ENCODE assay signal across 8 cellular contexts in the genomic region with DNA sequence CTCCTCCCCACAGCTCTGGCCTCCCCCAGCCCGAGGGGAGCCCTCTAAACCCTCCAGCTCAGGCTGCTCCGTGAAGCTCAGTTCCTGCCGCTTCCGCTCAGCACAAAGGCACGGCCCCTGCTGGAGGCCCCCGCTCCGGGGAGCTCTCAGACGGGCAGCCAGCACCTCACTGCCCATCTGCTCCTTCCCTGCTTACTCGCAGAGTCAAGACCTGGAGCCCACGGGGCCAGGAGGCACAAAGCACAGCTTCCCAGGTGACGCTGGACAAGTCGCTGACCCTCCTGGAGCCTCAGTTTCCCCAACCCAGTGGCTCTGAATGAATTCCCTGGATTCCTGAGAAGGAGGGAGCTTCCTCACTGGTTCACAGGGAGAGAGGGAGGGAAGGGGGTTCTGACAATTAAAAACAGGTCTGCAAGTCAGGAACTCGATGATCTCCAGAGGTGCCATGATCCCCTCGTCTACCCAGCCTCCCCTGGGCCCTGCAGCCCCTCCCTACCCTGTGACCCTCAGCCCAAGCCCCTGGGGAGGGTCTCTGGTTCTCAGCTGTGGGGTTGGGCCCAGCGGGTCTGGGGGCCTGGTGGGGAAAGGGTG. TPM values are rescaled to one million over a fixed set of nuclear protein-coding genes. Genes with fewer than 3 reads are reported as not detected.
DNase-seq lines count a peak whose midpoint lies in the region; ATAC-seq, FAIRE-seq and TF ChIP-seq lines count a peak whose summit lies in the region.

No MANE protein-coding gene starts in this region.

- peak; percentile 57 for TF ChIP-seq POLR2A in GM15510 (IDR thresholded peaks at IDR 0.05; ENCODE audit: borderline replicate concordance, extremely low read depth, insufficient read length)
- TF ChIP-seq POLR2A in Raji (IDR thresholded peaks at IDR 0.05; ENCODE audit: insufficient read depth, low read depth, low read length) = peak; percentile 47
- TF ChIP-seq POLR2A in H54 (IDR thresholded peaks at IDR 0.05; ENCODE audit: low read depth, low read length) = no peak

- DNase-seq in central memory CD4-positive, alpha-beta T cell = peak; percentile 6
- DNase-seq in mucosa of descending colon = peak in 2 of 3 donors; percentile 40 to 69
- no peak for DNase-seq in effector CD4-positive, alpha-beta T cell
- DNase-seq in HUDEP-2 (lab: John Stamatoyannopoulos, UW; ENCODE audit: unreplicated experiment in 76 of 76) = no peak
- DNase-seq in H54 (ENCODE audit: insufficient read length, low spot score) = no peak

- H3K4me1 ChIP-seq in mucosa of descending colon (ENCODE audit: low read depth) = peaks cover 3% of the 10 kb centered on the region

- ATAC-seq in mucosa of descending colon = peak; percentile 18
- no peak for ATAC-seq in HG03378 (IDR thresholded peaks at IDR 0.05; ENCODE audit: unreplicated experiment)

- H3K36me3 ChIP-seq in mucosa of descending colon (ENCODE audit: low read depth) = no peaks in the 10 kb centered on the region

- H3K9me3 ChIP-seq in mucosa of descending colon = no peaks in the 10 kb centered on the region

- FAIRE-seq in H54 (lab: Jason Lieb, UNC) = no peak

- no peak for TF ChIP-seq CTCF in mucosa of descending colon (IDR thresholded peaks at IDR 0.05)

- intact Hi-C loops in mucosa of descending colon (cut with DNase I, micrococcal nuclease) = no loop called here

- H3K4me3 ChIP-seq in mucosa of descending colon = no peak overlapping the region

RNA-seq across cellular contexts. Expression of a gene that starts 36.2 kb away (rescaled TPM):
- 10 to 100 TPM; 29.4 to 34.8 (median 34.5) TPM for total RNA-seq in mucosa of descending colon

Comparison
In these comparisons a context has a peak if more than half of its experiments do, and no peak if none do; other contexts are left out.
1. DNase-seq: peak in central memory CD4-positive, alpha-beta T cell (single experiment) and mucosa of descending colon (2 of 3); none in effector CD4-positive, alpha-beta T cell (single experiment), HUDEP-2 (0 of 76) and H54 (single experiment).